In genomic region chr16:84686702-84687298, GRCh38 we compare ENCODE assay signal across 1 cellular context.
TF ChIP-seq lines count a peak whose summit lies in the region.

No MANE protein-coding gene starts in this region.

TF ChIP-seq in GM12878, 131 proteins besides CTCF, POLR2A, EP300 and RAD21:
- TF ChIP-seq CBX5 (IDR thresholded peaks at IDR 0.05; ENCODE audit: low read depth) (no peak), POLR2AphosphoS5 (IDR thresholded peaks at IDR 0.05; ENCODE audit: low read length) (no peak), EZH2 (IDR thresholded peaks at IDR 0.05; ENCODE audit: borderline replicate concordance, control insufficient read depth, low read depth, low read length) (no peak), MEF2A (IDR thresholded peaks at IDR 0.05; ENCODE audit: insufficient read depth, low read depth, low read length) (no peak), STAT3 (IDR thresholded peaks at IDR 0.05; ENCODE audit: low read depth, low read length) (no peak), ESRRA (IDR thresholded peaks at IDR 0.05; ENCODE audit: low read length) (no peak), ZNF207 (IDR thresholded peaks at IDR 0.05; ENCODE audit: borderline replicate concordance) (no peak), BHLHE40 (IDR thresholded peaks at IDR 0.05; ENCODE audit: borderline replicate concordance in 1 of 2, low read depth in 2 of 2, low read length in 1 of 2) (no peak), SRF (IDR thresholded peaks at IDR 0.05; ENCODE audit: low read depth in 2 of 2, low read length in 2 of 2) (no peak), CHD4 (IDR thresholded peaks at IDR 0.05) (no peak), E2F4 (IDR thresholded peaks at IDR 0.05; ENCODE audit: low read depth, low read length) (no peak), NR2F1 (conservative IDR thresholded peaks at IDR 0.05) (no peak), IRF4 (IDR thresholded peaks at IDR 0.05; ENCODE audit: low read depth, low read length) (no peak), TCF7 (IDR thresholded peaks at IDR 0.05; ENCODE audit: borderline replicate concordance) (no peak), ETV6 (conservative IDR thresholded peaks at IDR 0.05 in 1 of 2, IDR thresholded peaks at IDR 0.05 in 1 of 2; ENCODE audit: borderline replicate concordance in 1 of 2, low read depth in 1 of 2) (no peak), CHD2 (IDR thresholded peaks at IDR 0.05; ENCODE audit: borderline replicate concordance, low read depth, low read length) (no peak), IKZF1 (conservative IDR thresholded peaks at IDR 0.05) (no peak), YY1 (IDR thresholded peaks at IDR 0.05; ENCODE audit: low read depth, low read length) (no peak), TAF1 (IDR thresholded peaks at IDR 0.05; ENCODE audit: borderline replicate concordance, low read depth, low read length) (no peak)
- TF ChIP-seq, protein P1, sequence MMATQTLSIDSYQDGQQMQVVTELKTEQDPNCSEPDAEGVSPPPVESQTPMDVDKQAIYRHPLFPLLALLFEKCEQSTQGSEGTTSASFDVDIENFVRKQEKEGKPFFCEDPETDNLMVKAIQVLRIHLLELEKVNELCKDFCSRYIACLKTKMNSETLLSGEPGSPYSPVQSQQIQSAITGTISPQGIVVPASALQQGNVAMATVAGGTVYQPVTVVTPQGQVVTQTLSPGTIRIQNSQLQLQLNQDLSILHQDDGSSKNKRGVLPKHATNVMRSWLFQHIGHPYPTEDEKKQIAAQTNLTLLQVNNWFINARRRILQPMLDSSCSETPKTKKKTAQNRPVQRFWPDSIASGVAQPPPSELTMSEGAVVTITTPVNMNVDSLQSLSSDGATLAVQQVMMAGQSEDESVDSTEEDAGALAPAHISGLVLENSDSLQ (IDR thresholded peaks at IDR 0.05), result no peak
TF ChIP-seq in GM12878: peak in this region for 0.
